Comparison of ENCODE assay signal across 16 cellular contexts in genomic region chr10:34649385-34649784, GRCh38.
A peak's percentile ranks its signal among the peaks of the same experiment; 100 is the strongest.
DNase-seq lines count a peak whose midpoint lies in the region; ATAC-seq, FAIRE-seq and TF ChIP-seq lines count a peak whose summit lies in the region.
"Had no signal": no experiment of that assay in that cellular context is flagged by ENCODE, and none has a peak within 500 bp of the region (broad histone marks: within the 10 kb centered on the region; RNA-seq: fewer than 3 reads in every experiment).

No MANE protein-coding gene starts in this region.

- H3K27me3 Mint-ChIP-seq in activated T-helper 2 cell treated with anti-CD3 and anti-CD28 coated beads, Interferon-gamma antibody, Interleukin-2, Interleukin-4, amounts not matched to agents 10 μg/mL and 5 μg/mL and 100 μg/mL, durations not matched to agents 14 hours and 24 hours and 36 hours (ENCODE audit: low read depth), result no peaks in the 10 kb centered on the region

- no peak overlapping the region for H3K9ac ChIP-seq in neuronal stem cell (ENCODE audit: low read depth, low read length, poor library complexity)

- H3K36me3 Mint-ChIP-seq in activated T-helper 2 cell treated with anti-CD3 and anti-CD28 coated beads, Interferon-gamma antibody, Interleukin-2, Interleukin-4, amounts not matched to agents 10 μg/mL and 5 μg/mL and 100 μg/mL, durations not matched to agents 14 hours and 24 hours and 36 hours (ENCODE audit: low read depth), result no peaks in the 10 kb centered on the region
- H3K36me3 Mint-ChIP-seq: CD14-positive monocyte; CD8-positive, alpha-beta T cell had no signal

- H3K27ac Mint-ChIP-seq in activated T-helper 2 cell treated with anti-CD3 and anti-CD28 coated beads, Interferon-gamma antibody, Interleukin-2, Interleukin-4, amounts not matched to agents 10 μg/mL and 5 μg/mL and 100 μg/mL, durations not matched to agents 14 hours and 24 hours and 36 hours, result no peak overlapping the region
- H3K27ac Mint-ChIP-seq: CD14-positive monocyte; CD8-positive, alpha-beta T cell; HFFc6 had no signal

- no peak overlapping the region for H2BK15ac ChIP-seq in neuronal stem cell (ENCODE audit: low read length)

- no peaks in the 10 kb centered on the region for H3K9me3 Mint-ChIP-seq in activated T-helper 2 cell treated with anti-CD3 and anti-CD28 coated beads, Interferon-gamma antibody, Interleukin-2, Interleukin-4, amounts not matched to agents 10 μg/mL and 5 μg/mL and 100 μg/mL, durations not matched to agents 14 hours and 24 hours and 36 hours
- H3K9me3 Mint-ChIP-seq: CD14-positive monocyte; CD8-positive, alpha-beta T cell; HFFc6 had no signal

- H3K27ac ChIP-seq in neuronal stem cell (replicated peaks; ENCODE audit: low read length), result no peak overlapping the region
- H3K27ac ChIP-seq: HL-60 had no signal

- H3K23ac ChIP-seq in neuronal stem cell (ENCODE audit: low read depth, low read length, poor library complexity), result no peak overlapping the region

- no peak overlapping the region for H3K14ac ChIP-seq in neuronal stem cell (ENCODE audit: low read length)

- H4K8ac ChIP-seq in neuronal stem cell (ENCODE audit: low read depth, low read length), result no peak overlapping the region

- H2AFZ ChIP-seq in neuronal stem cell (ENCODE audit: low read length), result no peak overlapping the region

- H3K18ac ChIP-seq in neuronal stem cell (ENCODE audit: low read length), result peak overlapping the region; percentile 76

- no peaks in the 10 kb centered on the region for H3K9me3 ChIP-seq in neuronal stem cell (replicated peaks in 1 of 2; ENCODE audit: control insufficient read depth in 2 of 2, insufficient read depth in 1 of 2, low read depth in 1 of 2, low read length in 2 of 2)
- H3K9me3 ChIP-seq: Caco-2 had no signal

- H3K4me3 ChIP-seq in neuronal stem cell (ENCODE audit: low read length in 2 of 2), result no peak overlapping the region

- H3K79me1 ChIP-seq in neuronal stem cell (ENCODE audit: low read depth, low read length), result peaks cover 5% of the 10 kb centered on the region

- no peak overlapping the region for H2AK5ac ChIP-seq in neuronal stem cell (ENCODE audit: low read depth, low read length)

- no peak overlapping the region for H2BK5ac ChIP-seq in neuronal stem cell (ENCODE audit: low read length)

- no peak overlapping the region for H3K4me3 Mint-ChIP-seq in activated T-helper 2 cell treated with anti-CD3 and anti-CD28 coated beads, Interferon-gamma antibody, Interleukin-2, Interleukin-4, amounts not matched to agents 10 μg/mL and 5 μg/mL and 100 μg/mL, durations not matched to agents 14 hours and 24 hours and 36 hours (ENCODE audit: low read depth)
- H3K4me3 Mint-ChIP-seq: CD14-positive monocyte; CD8-positive, alpha-beta T cell; HFFc6 had no signal

- peak; percentile 13 for FAIRE-seq in GM12891 (lab: Jason Lieb, UNC)
- FAIRE-seq: A204.1 had no signal

- H3K4ac ChIP-seq in neuronal stem cell (ENCODE audit: low read length), result no peak overlapping the region

- no peak overlapping the region for H2BK12ac ChIP-seq in neuronal stem cell (ENCODE audit: low read length)

- no peaks in the 10 kb centered on the region for H3K36me3 ChIP-seq in neuronal stem cell (replicated peaks in 1 of 2; ENCODE audit: control insufficient read depth in 2 of 2, insufficient read depth in 2 of 2, low read length in 2 of 2)

- H3K4me2 ChIP-seq in neuronal stem cell (ENCODE audit: insufficient read depth, low read length, poor library complexity, severe bottlenecking), result no peak overlapping the region

- no peak overlapping the region for H4K91ac ChIP-seq in neuronal stem cell (ENCODE audit: low read depth, low read length, poor library complexity)

- H3K4me1 ChIP-seq in neuronal stem cell (ENCODE audit: control insufficient read depth in 2 of 2, insufficient read depth in 1 of 2, low read depth in 1 of 2, low read length in 2 of 2), result peaks cover 15 to 27% of the 10 kb centered on the region in 2 donors

- intact Hi-C loops in activated T-helper 2 cell treated with anti-CD3 and anti-CD28 coated beads, Interferon-gamma antibody, Interleukin-2, Interleukin-4, amounts not matched to agents 10 μg/mL and 5 μg/mL and 100 μg/mL, durations not matched to agents 14 hours and 24 hours and 36 hours (cut with micrococcal nuclease), result no loop called here

- no peak overlapping the region for H2BK120ac ChIP-seq in neuronal stem cell (ENCODE audit: low read depth, low read length)

- TF ChIP-seq POLR2A in GM12891 (IDR thresholded peaks at IDR 0.05; ENCODE audit: low read depth, low read length), result no peak

- no CpG with 5 or more reads among the region's 3 CpGs for WGBS in neuronal stem cell (ENCODE audit: extremely low coverage in 2 of 2, insufficient read length in 2 of 2, insufficient replicate concordance in 1 of 2), 2 donors

- H3K4me1 Mint-ChIP-seq in activated T-helper 2 cell treated with anti-CD3 and anti-CD28 coated beads, Interferon-gamma antibody, Interleukin-2, Interleukin-4, amounts not matched to agents 10 μg/mL and 5 μg/mL and 100 μg/mL, durations not matched to agents 14 hours and 24 hours and 36 hours (ENCODE audit: low read depth), result no peaks in the 10 kb centered on the region
- H3K4me1 Mint-ChIP-seq: CD14-positive monocyte had no signal

- H3K27me3 ChIP-seq in neuronal stem cell (ENCODE audit: control insufficient read depth in 3 of 3, insufficient read depth in 3 of 3, low read depth in 1 of 3, low read length in 3 of 3), result no peaks in the 10 kb centered on the region

- ATAC-seq in esophagus mucosa, result peak; percentile 53
- ATAC-seq: CD8-positive, alpha-beta T cell had no signal

- DNase-seq in GM12891 (ENCODE audit: insufficient read length, low spot score) (no peak), RKO (ENCODE audit: low spot score) (peak; percentile 19), neuronal stem cell (ENCODE audit: low spot score) (no peak), NCI-H128 (lab: John Stamatoyannopoulos, UW; ENCODE audit: unreplicated experiment) (no peak), NCI-H2107 treated with DMSO at 0.1 percent for 48 hours (lab: John Stamatoyannopoulos, UW; ENCODE audit: unreplicated experiment) (no peak)
- no peak for DNase-seq in activated T-helper 2 cell treated with anti-CD3 and anti-CD28 coated beads, Interferon-gamma antibody, Interleukin-2, Interleukin-4, amounts not matched to agents 10 μg/mL and 5 μg/mL and 100 μg/mL, durations not matched to agents 14 hours and 24 hours and 36 hours (ENCODE audit: low spot score)
- DNase-seq: Caco-2; CD8-positive, alpha-beta T cell; DND-41; GF-D8; HCEC 1CT; HFFc6 had no signal

TF ChIP-seq in GM12891, 5 proteins besides CTCF, POLR2A, EP300 and RAD21:
- TF ChIP-seq POU2F2 (IDR thresholded peaks at IDR 0.05; ENCODE audit: low read depth, low read length) (no peak), SPI1 (IDR thresholded peaks at IDR 0.05; ENCODE audit: low read depth, low read length) (no peak), PAX5 (IDR thresholded peaks at IDR 0.05; ENCODE audit: insufficient read depth, low read length, severe bottlenecking) (no peak), TAF1 (IDR thresholded peaks at IDR 0.05; ENCODE audit: low read depth, low read length) (no peak), POLR2AphosphoS5 (IDR thresholded peaks at IDR 0.05; ENCODE audit: low read depth, low read length) (no peak)
TF ChIP-seq in GM12891: peak in this region for 0.
